Comparison of ENCODE assay signal across 13 cellular contexts in genomic region chr2:134360750-134361487, GRCh38.
DNase-seq lines count a peak whose midpoint lies in the region; ATAC-seq and TF ChIP-seq lines count a peak whose summit lies in the region.
"Had no signal": no experiment of that assay in that cellular context is flagged by ENCODE, and none has a peak within 500 bp of the region (broad histone marks: within the 10 kb centered on the region; RNA-seq: fewer than 3 reads in every experiment).

No MANE protein-coding gene starts in this region.

- no peaks in the 10 kb centered on the region for H3K9me2 ChIP-seq in GM23248 (ENCODE audit: insufficient read depth)

- DNase-seq in Right ventricle myocardium inferior (ENCODE audit: missing footprints): peak; percentile 55
- no peak for DNase-seq in cardiac septum (ENCODE audit: low spot score)
- no peak for DNase-seq in coronary artery (ENCODE audit: low spot score)
- peak; percentile 45 for DNase-seq in myocyte (ENCODE audit: low read depth)
- peak; percentile 58 to 66 for DNase-seq in aorta
- DNase-seq in GM23248: no peak
- no peak for DNase-seq in D341Med (ENCODE audit: low spot score)
- DNase-seq: activated CD4-positive, alpha-beta T cell treated with anti-CD3 and anti-CD28 coated beads for 48 hours; cortex of kidney; kidney; stimulated activated CD4-positive, alpha-beta T cell treated with anti-CD3 and anti-CD28 coated beads, Interleukin-12 subunit alpha, Interleukin-12 subunit beta, amount 100 ng/mL, for 4 hours had no signal

- intact Hi-C loops in Right ventricle myocardium inferior (cut with DNase I): no loop called here
- intact Hi-C loops in cardiac septum (cut with DNase I): loop anchor here (5.0 kb wide), 2 partner anchors 41 to 239 kb away; no protein-coding TSS in a partner anchor
- intact Hi-C loops in aorta (cut with DNase I): no loop called here

- no peaks in the 10 kb centered on the region for H3K27me3 ChIP-seq in aorta (ENCODE audit: control insufficient read depth in 1 of 2, insufficient read depth in 2 of 2, low read length in 1 of 2)
- H3K27me3 ChIP-seq in GM23248 (replicated peaks; ENCODE audit: insufficient read depth): no peaks in the 10 kb centered on the region

- no peak overlapping the region for H2AFZ ChIP-seq in GM23248

- in situ Hi-C loops in GM23248 (cut with MboI): no loop called here

- H3K79me2 ChIP-seq in GM23248 (ENCODE audit: insufficient read depth): no peaks in the 10 kb centered on the region

- H3K4me3 ChIP-seq in coronary artery (peak overlapping the region; percentile 51), aorta (ENCODE audit: low read length in 2 of 2) (peak overlapping the region in 1 of 2 donors; percentile 34), GM23248 (no peak overlapping the region)

- 6 to 9% methylated on average over 9 of the region's 9 CpGs for WGBS in aorta, 2 donors
- WGBS in GM23248 (ENCODE audit: low coverage in 1 of 2, low lambda C conversion rate in 2 of 2, missing lambda C conversion rate in 2 of 2), 2 experiments: 76 to 81% methylated on average over 9 of the region's 9 CpGs

- H3K4me2 ChIP-seq in GM23248 (ENCODE audit: unreplicated experiment): no peak overlapping the region

- no peaks in the 10 kb centered on the region for H4K20me1 ChIP-seq in GM23248 (ENCODE audit: insufficient read depth)

- H3K36me3 ChIP-seq in aorta (ENCODE audit: control insufficient read depth in 1 of 2, insufficient read depth in 2 of 2, low read length in 1 of 2) (peaks cover 0 to 2% of the 10 kb centered on the region in 2 donors), GM23248 (ENCODE audit: low read depth) (no peaks in the 10 kb centered on the region)

- H3F3A ChIP-seq in GM23248 (ENCODE audit: insufficient read depth): no peaks in the 10 kb centered on the region

- peak; percentile 73 for ATAC-seq in Right ventricle myocardium inferior
- peak; percentile 66 for ATAC-seq in aorta (ENCODE audit: low FRiP score)
- no peak for ATAC-seq in HG03565 (IDR thresholded peaks at IDR 0.05; ENCODE audit: unreplicated experiment)

- H3K9me3 ChIP-seq in aorta (ENCODE audit: control insufficient read depth, low read length) (no peaks in the 10 kb centered on the region), GM23248 (ENCODE audit: low read depth) (no peaks in the 10 kb centered on the region)

- no peak for TF ChIP-seq CTCF in coronary artery (IDR thresholded peaks at IDR 0.05)

- H3K9ac ChIP-seq in GM23248: no peak overlapping the region

- H3K27ac ChIP-seq in coronary artery (peak overlapping the region; percentile 43 to 85), aorta (ENCODE audit: low read depth in 1 of 2, low read length in 2 of 2) (peak overlapping the region in 1 of 2 donors; percentile 94), GM23248 (no peak overlapping the region)
- H3K27ac ChIP-seq: HL-60 had no signal

- peaks cover 4 to 7% of the 10 kb centered on the region in 2 donors for H3K4me1 ChIP-seq in aorta (ENCODE audit: control insufficient read depth in 1 of 2, insufficient read depth in 2 of 2, low read length in 2 of 2)
- H3K4me1 ChIP-seq in GM23248 (ENCODE audit: insufficient read depth): no peaks in the 10 kb centered on the region

Comparison
In these comparisons a context has a peak if more than half of its experiments do, and no peak if none do; other contexts are left out.
1. DNase-seq: peak in Right ventricle myocardium inferior (single experiment), myocyte (single experiment) and aorta (2 of 2); none in cardiac septum (single experiment), coronary artery (single experiment), GM23248 (single experiment) and D341Med (single experiment).